13 cellular contexts compared by ENCODE assay signal in genomic region chr10:13993169-13993568, GRCh38.
A peak's percentile ranks its signal among the peaks of the same experiment; 100 is the strongest.
DNase-seq lines count a peak whose midpoint lies in the region; ATAC-seq and TF ChIP-seq lines count a peak whose summit lies in the region.
"Had no signal": no experiment of that assay in that cellular context is flagged by ENCODE, and none has a peak within 500 bp of the region (broad histone marks: within the 10 kb centered on the region; RNA-seq: fewer than 3 reads in every experiment).

No MANE protein-coding gene starts in this region.

- no peaks in the 10 kb centered on the region for H3K9me3 ChIP-seq in gastroesophageal sphincter

- no peak for TF ChIP-seq POLR2A in gastroesophageal sphincter (IDR thresholded peaks at IDR 0.05)

- no peak for TF ChIP-seq CTCF in gastroesophageal sphincter (IDR thresholded peaks at IDR 0.05)

- 0 to 6% methylated on average over 1 to 2 of the region's 2 CpGs for WGBS in gastroesophageal sphincter (ENCODE audit: low coverage in 1 of 2), 2 donors

- peak; percentile 24 for ATAC-seq in gastroesophageal sphincter
- no peak for ATAC-seq in GM19452 (IDR thresholded peaks at IDR 0.05; ENCODE audit: unreplicated experiment)

- H3K27me3 ChIP-seq in gastroesophageal sphincter, result no peaks in the 10 kb centered on the region

- no peak for TF ChIP-seq EP300 in gastroesophageal sphincter (IDR thresholded peaks at IDR 0.05)

- H3K27ac ChIP-seq in gastroesophageal sphincter, result peak overlapping the region in 1 of 4 donors; percentile 41

- no peak overlapping the region for H3K4me3 ChIP-seq in gastroesophageal sphincter

- DNase-seq in NCI-H1105 treated with DMSO at 0.1 percent for 48 hours (lab: John Stamatoyannopoulos, UW) (peak; percentile 0), NCI-H1105 (lab: John Stamatoyannopoulos, UW) (no peak), amniotic epithelial cell (ENCODE audit: low read depth) (peak; percentile 92), stromal cell of bone marrow (ENCODE audit: low read depth) (peak; percentile 54), RPMI8226 (no peak), GF-D8 (lab: John Stamatoyannopoulos, UW) (no peak)
- DNase-seq: cerebellar nuclear complex, DND-41, islet precursor cell, NCI-H2081 treated with DMSO at 0.1 percent for 48 hours, T-cell had no signal

- H3K36me3 ChIP-seq in gastroesophageal sphincter, result no peaks in the 10 kb centered on the region

- H3K4me1 ChIP-seq in gastroesophageal sphincter, result peaks cover 2 to 54% (median 5%) of the 10 kb centered on the region in 3 donors

Comparison
In these comparisons a context has a peak if more than half of its experiments do, and no peak if none do; other contexts are left out.
1. DNase-seq: peak in NCI-H1105 treated with DMSO at 0.1 percent for 48 hours (single experiment), amniotic epithelial cell (single experiment) and stromal cell of bone marrow (single experiment); none in NCI-H1105 (single experiment), RPMI8226 (single experiment) and GF-D8 (single experiment).